1 cellular context compared by ENCODE assay signal in the genomic region with DNA sequence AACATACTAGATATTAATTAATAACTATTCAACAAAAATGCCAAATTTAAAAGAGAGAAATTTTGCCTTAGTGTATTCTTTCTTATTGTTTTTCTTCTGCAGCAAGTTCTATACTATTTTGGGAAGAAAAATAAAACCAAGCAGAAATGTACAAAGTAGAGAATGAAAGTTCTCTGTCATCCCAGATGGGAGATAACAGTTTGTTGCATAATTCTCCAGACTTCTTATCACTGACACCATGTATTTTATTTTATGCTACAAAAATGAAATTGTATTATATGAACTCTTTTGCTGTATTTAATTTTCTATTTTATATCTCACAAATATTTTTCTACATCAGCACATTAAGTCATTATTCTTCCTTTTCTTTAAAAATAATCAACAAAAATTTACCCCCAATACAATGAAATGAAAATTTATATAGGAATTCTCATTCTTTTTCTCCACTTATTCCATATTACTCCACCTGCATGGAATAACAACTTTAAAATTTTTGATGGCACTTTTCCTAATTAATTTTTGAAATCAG.
TF ChIP-seq lines count a peak whose summit lies in the region.

No MANE protein-coding gene starts in this region.

TF ChIP-seq in K562, 482 proteins besides CTCF, POLR2A, EP300 and RAD21 (continued from another document):
- TF ChIP-seq, protein P1, sequence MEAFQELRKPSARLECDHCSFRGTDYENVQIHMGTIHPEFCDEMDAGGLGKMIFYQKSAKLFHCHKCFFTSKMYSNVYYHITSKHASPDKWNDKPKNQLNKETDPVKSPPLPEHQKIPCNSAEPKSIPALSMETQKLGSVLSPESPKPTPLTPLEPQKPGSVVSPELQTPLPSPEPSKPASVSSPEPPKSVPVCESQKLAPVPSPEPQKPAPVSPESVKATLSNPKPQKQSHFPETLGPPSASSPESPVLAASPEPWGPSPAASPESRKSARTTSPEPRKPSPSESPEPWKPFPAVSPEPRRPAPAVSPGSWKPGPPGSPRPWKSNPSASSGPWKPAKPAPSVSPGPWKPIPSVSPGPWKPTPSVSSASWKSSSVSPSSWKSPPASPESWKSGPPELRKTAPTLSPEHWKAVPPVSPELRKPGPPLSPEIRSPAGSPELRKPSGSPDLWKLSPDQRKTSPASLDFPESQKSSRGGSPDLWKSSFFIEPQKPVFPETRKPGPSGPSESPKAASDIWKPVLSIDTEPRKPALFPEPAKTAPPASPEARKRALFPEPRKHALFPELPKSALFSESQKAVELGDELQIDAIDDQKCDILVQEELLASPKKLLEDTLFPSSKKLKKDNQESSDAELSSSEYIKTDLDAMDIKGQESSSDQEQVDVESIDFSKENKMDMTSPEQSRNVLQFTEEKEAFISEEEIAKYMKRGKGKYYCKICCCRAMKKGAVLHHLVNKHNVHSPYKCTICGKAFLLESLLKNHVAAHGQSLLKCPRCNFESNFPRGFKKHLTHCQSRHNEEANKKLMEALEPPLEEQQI (IDR thresholded peaks at IDR 0.05), result peak; percentile 58; the same call in 1 of the 2 replicates
- TF ChIP-seq, protein P2, sequence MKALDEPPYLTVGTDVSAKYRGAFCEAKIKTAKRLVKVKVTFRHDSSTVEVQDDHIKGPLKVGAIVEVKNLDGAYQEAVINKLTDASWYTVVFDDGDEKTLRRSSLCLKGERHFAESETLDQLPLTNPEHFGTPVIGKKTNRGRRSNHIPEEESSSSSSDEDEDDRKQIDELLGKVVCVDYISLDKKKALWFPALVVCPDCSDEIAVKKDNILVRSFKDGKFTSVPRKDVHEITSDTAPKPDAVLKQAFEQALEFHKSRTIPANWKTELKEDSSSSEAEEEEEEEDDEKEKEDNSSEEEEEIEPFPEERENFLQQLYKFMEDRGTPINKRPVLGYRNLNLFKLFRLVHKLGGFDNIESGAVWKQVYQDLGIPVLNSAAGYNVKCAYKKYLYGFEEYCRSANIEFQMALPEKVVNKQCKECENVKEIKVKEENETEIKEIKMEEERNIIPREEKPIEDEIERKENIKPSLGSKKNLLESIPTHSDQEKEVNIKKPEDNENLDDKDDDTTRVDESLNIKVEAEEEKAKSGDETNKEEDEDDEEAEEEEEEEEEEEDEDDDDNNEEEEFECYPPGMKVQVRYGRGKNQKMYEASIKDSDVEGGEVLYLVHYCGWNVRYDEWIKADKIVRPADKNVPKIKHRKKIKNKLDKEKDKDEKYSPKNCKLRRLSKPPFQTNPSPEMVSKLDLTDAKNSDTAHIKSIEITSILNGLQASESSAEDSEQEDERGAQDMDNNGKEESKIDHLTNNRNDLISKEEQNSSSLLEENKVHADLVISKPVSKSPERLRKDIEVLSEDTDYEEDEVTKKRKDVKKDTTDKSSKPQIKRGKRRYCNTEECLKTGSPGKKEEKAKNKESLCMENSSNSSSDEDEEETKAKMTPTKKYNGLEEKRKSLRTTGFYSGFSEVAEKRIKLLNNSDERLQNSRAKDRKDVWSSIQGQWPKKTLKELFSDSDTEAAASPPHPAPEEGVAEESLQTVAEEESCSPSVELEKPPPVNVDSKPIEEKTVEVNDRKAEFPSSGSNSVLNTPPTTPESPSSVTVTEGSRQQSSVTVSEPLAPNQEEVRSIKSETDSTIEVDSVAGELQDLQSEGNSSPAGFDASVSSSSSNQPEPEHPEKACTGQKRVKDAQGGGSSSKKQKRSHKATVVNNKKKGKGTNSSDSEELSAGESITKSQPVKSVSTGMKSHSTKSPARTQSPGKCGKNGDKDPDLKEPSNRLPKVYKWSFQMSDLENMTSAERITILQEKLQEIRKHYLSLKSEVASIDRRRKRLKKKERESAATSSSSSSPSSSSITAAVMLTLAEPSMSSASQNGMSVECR (CRISPR knock-in tag; IDR thresholded peaks at IDR 0.05), result no peak
- TF ChIP-seq, protein P3, sequence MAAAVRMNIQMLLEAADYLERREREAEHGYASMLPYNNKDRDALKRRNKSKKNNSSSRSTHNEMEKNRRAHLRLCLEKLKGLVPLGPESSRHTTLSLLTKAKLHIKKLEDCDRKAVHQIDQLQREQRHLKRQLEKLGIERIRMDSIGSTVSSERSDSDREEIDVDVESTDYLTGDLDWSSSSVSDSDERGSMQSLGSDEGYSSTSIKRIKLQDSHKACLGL (CRISPR knock-in tag; IDR thresholded peaks at IDR 0.05; ENCODE audit: borderline replicate concordance, poor library complexity, severe bottlenecking), result no peak
- TF ChIP-seq ETV6 (IDR thresholded peaks at IDR 0.05; ENCODE audit: borderline replicate concordance in 1 of 2, low read depth in 2 of 2, low read length in 1 of 2) (no peak), ETV6 (CRISPR knock-in tag; IDR thresholded peaks at IDR 0.05; ENCODE audit: borderline replicate concordance) (no peak), CEBPB (tag; IDR thresholded peaks at IDR 0.05) (peak; percentile 93), CREBBP (IDR thresholded peaks at IDR 0.05; ENCODE audit: low read depth, low read length) (no peak), TRIM24 (IDR thresholded peaks at IDR 0.05) (peak; percentile 86 to 90), RCOR1 (IDR thresholded peaks at IDR 0.05; ENCODE audit: borderline replicate concordance in 1 of 2, low read depth in 2 of 2, low read length in 2 of 2) (peak in 1 of 2 experiments; percentile 22; a peak in 1 of 4 replicates), NCOR1 (IDR thresholded peaks at IDR 0.05) (peak; percentile 21; the same call in 1 of the 2 replicates), MEF2D (tag; conservative IDR thresholded peaks at IDR 0.05; ENCODE audit: low read depth) (no peak), ZNF140 (CRISPR knock-in tag; IDR thresholded peaks at IDR 0.05) (no peak), ZNF79 (CRISPR knock-in tag; IDR thresholded peaks at IDR 0.05; ENCODE audit: low read depth) (no peak), KLF1 (tag; IDR thresholded peaks at IDR 0.05) (no peak), ESRRB (CRISPR knock-in tag; IDR thresholded peaks at IDR 0.05; ENCODE audit: borderline replicate concordance) (no peak), COPS2 (conservative IDR thresholded peaks at IDR 0.05) (no peak), TCF3 (CRISPR knock-in tag; IDR thresholded peaks at IDR 0.05) (peak; percentile 39; the same call in 1 of the 2 replicates), LEF1 (IDR thresholded peaks at IDR 0.05) (0 out of 2 replicates have a peak, but pooled peaks have one; percentile 15), FOXK1 (CRISPR knock-in tag; IDR thresholded peaks at IDR 0.05; ENCODE audit: borderline replicate concordance) (no peak), NFE2 (IDR thresholded peaks at IDR 0.05; ENCODE audit: low read depth) (peak; percentile 78), ARID1B (IDR thresholded peaks at IDR 0.05) (peak; percentile 84), C11orf30 (IDR thresholded peaks at IDR 0.05; ENCODE audit: low read depth) (peak; percentile 68), HDAC3 (IDR thresholded peaks at IDR 0.05; ENCODE audit: borderline replicate concordance, partially characterized antibody) (peak; percentile 45)
- TF ChIP-seq, protein P4, sequence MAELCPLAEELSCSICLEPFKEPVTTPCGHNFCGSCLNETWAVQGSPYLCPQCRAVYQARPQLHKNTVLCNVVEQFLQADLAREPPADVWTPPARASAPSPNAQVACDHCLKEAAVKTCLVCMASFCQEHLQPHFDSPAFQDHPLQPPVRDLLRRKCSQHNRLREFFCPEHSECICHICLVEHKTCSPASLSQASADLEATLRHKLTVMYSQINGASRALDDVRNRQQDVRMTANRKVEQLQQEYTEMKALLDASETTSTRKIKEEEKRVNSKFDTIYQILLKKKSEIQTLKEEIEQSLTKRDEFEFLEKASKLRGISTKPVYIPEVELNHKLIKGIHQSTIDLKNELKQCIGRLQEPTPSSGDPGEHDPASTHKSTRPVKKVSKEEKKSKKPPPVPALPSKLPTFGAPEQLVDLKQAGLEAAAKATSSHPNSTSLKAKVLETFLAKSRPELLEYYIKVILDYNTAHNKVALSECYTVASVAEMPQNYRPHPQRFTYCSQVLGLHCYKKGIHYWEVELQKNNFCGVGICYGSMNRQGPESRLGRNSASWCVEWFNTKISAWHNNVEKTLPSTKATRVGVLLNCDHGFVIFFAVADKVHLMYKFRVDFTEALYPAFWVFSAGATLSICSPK (IDR thresholded peaks at IDR 0.05; ENCODE audit: borderline replicate concordance), result no peak
- TF ChIP-seq, protein P5, sequence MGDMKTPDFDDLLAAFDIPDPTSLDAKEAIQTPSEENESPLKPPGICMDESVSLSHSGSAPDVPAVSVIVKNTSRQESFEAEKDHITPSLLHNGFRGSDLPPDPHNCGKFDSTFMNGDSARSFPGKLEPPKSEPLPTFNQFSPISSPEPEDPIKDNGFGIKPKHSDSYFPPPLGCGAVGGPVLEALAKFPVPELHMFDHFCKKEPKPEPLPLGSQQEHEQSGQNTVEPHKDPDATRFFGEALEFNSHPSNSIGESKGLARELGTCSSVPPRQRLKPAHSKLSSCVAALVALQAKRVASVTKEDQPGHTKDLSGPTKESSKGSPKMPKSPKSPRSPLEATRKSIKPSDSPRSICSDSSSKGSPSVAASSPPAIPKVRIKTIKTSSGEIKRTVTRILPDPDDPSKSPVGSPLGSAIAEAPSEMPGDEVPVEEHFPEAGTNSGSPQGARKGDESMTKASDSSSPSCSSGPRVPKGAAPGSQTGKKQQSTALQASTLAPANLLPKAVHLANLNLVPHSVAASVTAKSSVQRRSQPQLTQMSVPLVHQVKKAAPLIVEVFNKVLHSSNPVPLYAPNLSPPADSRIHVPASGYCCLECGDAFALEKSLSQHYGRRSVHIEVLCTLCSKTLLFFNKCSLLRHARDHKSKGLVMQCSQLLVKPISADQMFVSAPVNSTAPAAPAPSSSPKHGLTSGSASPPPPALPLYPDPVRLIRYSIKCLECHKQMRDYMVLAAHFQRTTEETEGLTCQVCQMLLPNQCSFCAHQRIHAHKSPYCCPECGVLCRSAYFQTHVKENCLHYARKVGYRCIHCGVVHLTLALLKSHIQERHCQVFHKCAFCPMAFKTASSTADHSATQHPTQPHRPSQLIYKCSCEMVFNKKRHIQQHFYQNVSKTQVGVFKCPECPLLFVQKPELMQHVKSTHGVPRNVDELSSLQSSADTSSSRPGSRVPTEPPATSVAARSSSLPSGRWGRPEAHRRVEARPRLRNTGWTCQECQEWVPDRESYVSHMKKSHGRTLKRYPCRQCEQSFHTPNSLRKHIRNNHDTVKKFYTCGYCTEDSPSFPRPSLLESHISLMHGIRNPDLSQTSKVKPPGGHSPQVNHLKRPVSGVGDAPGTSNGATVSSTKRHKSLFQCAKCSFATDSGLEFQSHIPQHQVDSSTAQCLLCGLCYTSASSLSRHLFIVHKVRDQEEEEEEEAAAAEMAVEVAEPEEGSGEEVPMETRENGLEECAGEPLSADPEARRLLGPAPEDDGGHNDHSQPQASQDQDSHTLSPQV (IDR thresholded peaks at IDR 0.05), result 0 out of 2 replicates have a peak, but pooled peaks have one; percentile 18
- TF ChIP-seq, protein P6, sequence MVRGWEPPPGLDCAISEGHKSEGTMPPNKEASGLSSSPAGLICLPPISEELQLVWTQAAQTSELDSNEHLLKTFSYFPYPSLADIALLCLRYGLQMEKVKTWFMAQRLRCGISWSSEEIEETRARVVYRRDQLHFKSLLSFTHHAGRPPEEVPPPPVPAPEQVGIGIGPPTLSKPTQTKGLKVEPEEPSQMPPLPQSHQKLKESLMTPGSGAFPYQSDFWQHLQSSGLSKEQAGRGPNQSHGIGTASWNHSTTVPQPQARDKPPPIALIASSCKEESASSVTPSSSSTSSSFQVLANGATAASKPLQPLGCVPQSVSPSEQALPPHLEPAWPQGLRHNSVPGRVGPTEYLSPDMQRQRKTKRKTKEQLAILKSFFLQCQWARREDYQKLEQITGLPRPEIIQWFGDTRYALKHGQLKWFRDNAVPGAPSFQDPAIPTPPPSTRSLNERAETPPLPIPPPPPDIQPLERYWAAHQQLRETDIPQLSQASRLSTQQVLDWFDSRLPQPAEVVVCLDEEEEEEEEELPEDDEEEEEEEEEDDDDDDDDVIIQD (CRISPR knock-in tag; IDR thresholded peaks at IDR 0.05), result no peak
